Comparison of ENCODE assay signal across 1 cellular context in the genomic region with DNA sequence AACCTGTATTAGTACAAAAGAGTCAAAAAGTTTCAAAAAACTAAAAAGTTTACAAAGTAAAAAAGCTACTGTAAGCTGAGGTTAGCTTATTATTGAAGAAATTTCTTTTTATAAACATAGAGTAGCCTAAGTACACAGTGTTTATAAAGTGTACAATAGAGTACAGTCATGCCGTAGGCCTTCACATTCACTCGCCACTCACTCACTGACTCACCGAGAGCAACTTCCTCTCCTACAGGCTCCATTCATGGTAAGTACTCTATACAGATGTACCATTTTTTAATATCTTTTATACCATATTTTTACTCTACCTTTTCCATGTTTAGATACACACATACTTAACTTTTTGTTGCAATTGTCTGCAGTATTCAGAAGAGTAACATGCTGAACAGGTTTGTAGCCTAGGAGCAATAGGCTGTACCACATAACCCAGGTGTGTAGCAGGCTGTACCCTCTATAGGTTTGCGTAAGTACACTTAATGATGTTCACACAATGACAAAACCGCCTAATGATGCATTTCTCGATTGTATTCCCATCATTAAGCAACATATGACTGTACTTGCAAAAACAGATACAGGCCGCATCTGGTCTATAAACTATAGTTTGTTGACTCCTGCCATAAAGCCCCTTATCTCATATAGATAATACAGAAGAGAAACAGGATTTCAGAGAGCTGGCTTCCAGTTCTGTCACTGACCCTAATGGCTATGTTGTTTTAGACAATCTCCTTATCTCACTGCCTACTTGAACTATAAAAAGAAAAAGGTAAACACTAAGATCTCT.
TF ChIP-seq lines count a peak whose summit lies in the region.

No MANE protein-coding gene starts in this region.

TF ChIP-seq in HepG2, 621 proteins besides CTCF, POLR2A, EP300 and RAD21 (continued from another document):
- no peak for TF ChIP-seq ZNF784 (CRISPR knock-in tag; IDR thresholded peaks at IDR 0.05; ENCODE audit: borderline replicate concordance)
- TF ChIP-seq CERS6 (CRISPR knock-in tag; IDR thresholded peaks at IDR 0.05) = no peak
- peak; percentile 63 for TF ChIP-seq FOSL2 (CRISPR knock-in tag; IDR thresholded peaks at IDR 0.05)
- no peak for TF ChIP-seq JDP2 (CRISPR knock-in tag; IDR thresholded peaks at IDR 0.05; ENCODE audit: borderline replicate concordance)
- TF ChIP-seq ZFP37 (CRISPR knock-in tag; IDR thresholded peaks at IDR 0.05; ENCODE audit: borderline replicate concordance) = no peak
- TF ChIP-seq, protein P1, sequence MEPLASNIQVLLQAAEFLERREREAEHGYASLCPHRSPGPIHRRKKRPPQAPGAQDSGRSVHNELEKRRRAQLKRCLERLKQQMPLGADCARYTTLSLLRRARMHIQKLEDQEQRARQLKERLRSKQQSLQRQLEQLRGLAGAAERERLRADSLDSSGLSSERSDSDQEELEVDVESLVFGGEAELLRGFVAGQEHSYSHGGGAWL (CRISPR knock-in tag; IDR thresholded peaks at IDR 0.05) = no peak
- TF ChIP-seq ZNF629 (CRISPR knock-in tag; conservative IDR thresholded peaks at IDR 0.05) = no peak
- no peak for TF ChIP-seq KLF16 (CRISPR knock-in tag; IDR thresholded peaks at IDR 0.05)
- no peak for TF ChIP-seq ARID4A (CRISPR knock-in tag; IDR thresholded peaks at IDR 0.05; ENCODE audit: borderline replicate concordance)
- no peak for TF ChIP-seq MIER2 (CRISPR knock-in tag; IDR thresholded peaks at IDR 0.05)
- no peak for TF ChIP-seq JUN (CRISPR knock-in tag; IDR thresholded peaks at IDR 0.05)
- TF ChIP-seq FLYWCH1 (CRISPR knock-in tag; IDR thresholded peaks at IDR 0.05) = no peak
- TF ChIP-seq, protein P2, sequence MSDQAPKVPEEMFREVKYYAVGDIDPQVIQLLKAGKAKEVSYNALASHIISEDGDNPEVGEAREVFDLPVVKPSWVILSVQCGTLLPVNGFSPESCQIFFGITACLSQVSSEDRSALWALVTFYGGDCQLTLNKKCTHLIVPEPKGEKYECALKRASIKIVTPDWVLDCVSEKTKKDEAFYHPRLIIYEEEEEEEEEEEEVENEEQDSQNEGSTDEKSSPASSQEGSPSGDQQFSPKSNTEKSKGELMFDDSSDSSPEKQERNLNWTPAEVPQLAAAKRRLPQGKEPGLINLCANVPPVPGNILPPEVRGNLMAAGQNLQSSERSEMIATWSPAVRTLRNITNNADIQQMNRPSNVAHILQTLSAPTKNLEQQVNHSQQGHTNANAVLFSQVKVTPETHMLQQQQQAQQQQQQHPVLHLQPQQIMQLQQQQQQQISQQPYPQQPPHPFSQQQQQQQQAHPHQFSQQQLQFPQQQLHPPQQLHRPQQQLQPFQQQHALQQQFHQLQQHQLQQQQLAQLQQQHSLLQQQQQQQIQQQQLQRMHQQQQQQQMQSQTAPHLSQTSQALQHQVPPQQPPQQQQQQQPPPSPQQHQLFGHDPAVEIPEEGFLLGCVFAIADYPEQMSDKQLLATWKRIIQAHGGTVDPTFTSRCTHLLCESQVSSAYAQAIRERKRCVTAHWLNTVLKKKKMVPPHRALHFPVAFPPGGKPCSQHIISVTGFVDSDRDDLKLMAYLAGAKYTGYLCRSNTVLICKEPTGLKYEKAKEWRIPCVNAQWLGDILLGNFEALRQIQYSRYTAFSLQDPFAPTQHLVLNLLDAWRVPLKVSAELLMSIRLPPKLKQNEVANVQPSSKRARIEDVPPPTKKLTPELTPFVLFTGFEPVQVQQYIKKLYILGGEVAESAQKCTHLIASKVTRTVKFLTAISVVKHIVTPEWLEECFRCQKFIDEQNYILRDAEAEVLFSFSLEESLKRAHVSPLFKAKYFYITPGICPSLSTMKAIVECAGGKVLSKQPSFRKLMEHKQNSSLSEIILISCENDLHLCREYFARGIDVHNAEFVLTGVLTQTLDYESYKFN (CRISPR knock-in tag; conservative IDR thresholded peaks at IDR 0.05) = peak; percentile 39; the same call in 1 of the 2 replicates
